ENCODE assay signal across 17 cellular contexts in genomic region chr2:71561441-71562267, GRCh38.
A peak's percentile ranks its signal among the peaks of the same experiment; 100 is the strongest.
DNase-seq lines count a peak whose midpoint lies in the region; TF ChIP-seq lines count a peak whose summit lies in the region.
"Had no signal": no experiment of that assay in that cellular context is flagged by ENCODE, and none has a peak within 500 bp of the region (broad histone marks: within the 10 kb centered on the region; RNA-seq: fewer than 3 reads in every experiment).

No MANE protein-coding gene starts in this region.

- no peak overlapping the region for H3K9ac ChIP-seq in BLaER1
- H3K9ac ChIP-seq in H9 (ENCODE audit: extremely low read depth, insufficient read length, low read length), result no peak overlapping the region

- no peak overlapping the region for H4K8ac ChIP-seq in H9 (replicated peaks; ENCODE audit: insufficient read length, low read depth, low read length)

- H3K36me3 ChIP-seq in BLaER1, result no peaks in the 10 kb centered on the region

- H4K20me1 ChIP-seq in BLaER1 (no peaks in the 10 kb centered on the region), H9 (ENCODE audit: control insufficient read depth, insufficient read depth, insufficient read length) (no peaks in the 10 kb centered on the region)

- H3K23ac ChIP-seq in H9 (ENCODE audit: insufficient read length, low read depth, low read length), result no peak overlapping the region

- no peaks in the 10 kb centered on the region for H3K79me1 ChIP-seq in H9 (ENCODE audit: insufficient read depth, low read depth, low read length, poor library complexity, severe bottlenecking)

- no peaks in the 10 kb centered on the region for H3K79me2 ChIP-seq in H9 (ENCODE audit: insufficient read depth, low read length)

- H3K4me3 ChIP-seq in BLaER1, result no peak overlapping the region
- H3K4me3 ChIP-seq: PC-9 had no signal

- H2BK5ac ChIP-seq in H9 (ENCODE audit: insufficient read length, low read length), result no peak overlapping the region

- H3K9me3 Mint-ChIP-seq in H9 (no peaks in the 10 kb centered on the region), chondrocyte (ENCODE audit: low read depth) (no peaks in the 10 kb centered on the region), mesothelial cell of epicardium (no peaks in the 10 kb centered on the region)
- H3K9me3 Mint-ChIP-seq: CD4-positive, alpha-beta memory T cell had no signal

- H3K4me1 Mint-ChIP-seq in H9 (peaks cover 11 to 22% of the 10 kb centered on the region in 2 experiments; a peak in 3 of 4 replicates), chondrocyte (ENCODE audit: low read depth) (peaks cover 65% of the 10 kb centered on the region), mesothelial cell of epicardium (peaks cover 55% of the 10 kb centered on the region)
- H3K4me1 Mint-ChIP-seq: CD4-positive, alpha-beta memory T cell had no signal

- H3T11ph ChIP-seq in H9 (ENCODE audit: low read length), result no peak overlapping the region

- TF ChIP-seq CTCF in H9 (conservative IDR thresholded peaks at IDR 0.05) (no peak), chondrocyte (IDR thresholded peaks at IDR 0.05) (no peak), mesothelial cell of epicardium (IDR thresholded peaks at IDR 0.05; ENCODE audit: unreplicated experiment) (no peak)

- no peak overlapping the region for H2AK5ac ChIP-seq in H9 (ENCODE audit: insufficient read length, low read length)

- H2BK12ac ChIP-seq in H9 (ENCODE audit: insufficient read length, low read depth, low read length), result no peak overlapping the region

- peaks cover 2% of the 10 kb centered on the region; the same call in 1 of the 2 replicates for H3K27me3 Mint-ChIP-seq in H9 (ENCODE audit: low read depth)
- no peaks in the 10 kb centered on the region for H3K27me3 Mint-ChIP-seq in chondrocyte (ENCODE audit: low read depth)
- H3K27me3 Mint-ChIP-seq in mesothelial cell of epicardium (ENCODE audit: low read depth), result no peaks in the 10 kb centered on the region

- peak overlapping the region in 2 of 3 experiments; percentile 75 to 93; a peak in 2 of 7 replicates for H3K27ac Mint-ChIP-seq in H9
- H3K27ac Mint-ChIP-seq in chondrocyte (ENCODE audit: unreplicated experiment), result no peak overlapping the region
- H3K27ac Mint-ChIP-seq in mesothelial cell of epicardium, result peak overlapping the region; percentile 81
- H3K27ac Mint-ChIP-seq: CD4-positive, alpha-beta memory T cell had no signal

- no peak for DNase-seq in H9
- peak; percentile 68 for DNase-seq in chondrocyte (ENCODE audit: low spot score)
- DNase-seq in mesothelial cell of epicardium (ENCODE audit: low spot score in 2 of 2, unreplicated experiment in 2 of 2), result no peak
- no peak for DNase-seq in NCI-H1105 (lab: John Stamatoyannopoulos, UW)
- no peak for DNase-seq in NCI-H446 treated with DMSO at 0.1 percent for 48 hours (lab: John Stamatoyannopoulos, UW)
- no peak for DNase-seq in NCI-H748 treated with DMSO at 0.1 percent for 48 hours (lab: John Stamatoyannopoulos, UW)
- DNase-seq in HPDE6-E6E7 (ENCODE audit: extremely low spot score), result no peak
- DNase-seq: AML-193; CD4-positive, alpha-beta memory T cell; DND-41; GF-D8; MM.1S; NCI-H2081; NCI-H345; NCI-H69; PC-9 had no signal

- H4K91ac ChIP-seq in H9 (ENCODE audit: insufficient read length, low read depth, low read length), result no peak overlapping the region

- H3K27me3 ChIP-seq in BLaER1 (no peaks in the 10 kb centered on the region), H9 (ENCODE audit: insufficient read depth, low read length) (no peaks in the 10 kb centered on the region)

- H2BK20ac ChIP-seq in H9 (ENCODE audit: low read depth, low read length, poor library complexity, severe bottlenecking), result no peak overlapping the region

- no peak overlapping the region for H3K18ac ChIP-seq in H9 (ENCODE audit: insufficient read length, low read depth, low read length)

- H3K4ac ChIP-seq in H9 (ENCODE audit: low read depth, low read length), result no peak overlapping the region

- H3K9me3 ChIP-seq in BLaER1 (no peaks in the 10 kb centered on the region), H9 (ENCODE audit: control insufficient read depth, low read depth, low read length) (no peaks in the 10 kb centered on the region)

- H2BK15ac ChIP-seq in H9 (ENCODE audit: low read depth, low read length), result no peak overlapping the region

- no peak overlapping the region for H4K5ac ChIP-seq in H9 (ENCODE audit: insufficient read length, low read depth, low read length)

- peak overlapping the region; percentile 45; the same call in 1 of the 2 replicates for H3K27ac ChIP-seq in BLaER1
- no peak overlapping the region for H3K27ac ChIP-seq in H9 (ENCODE audit: insufficient read length, low read depth, low read length)
- H3K27ac ChIP-seq: PC-9 had no signal

- H2BK120ac ChIP-seq in H9 (ENCODE audit: low read depth, low read length, poor library complexity, severe bottlenecking), result no peak overlapping the region

- H3K23me2 ChIP-seq in H9 (ENCODE audit: insufficient read length, low read depth, low read length, poor library complexity, severe bottlenecking), result no peaks in the 10 kb centered on the region

- no peak overlapping the region for H3K14ac ChIP-seq in H9 (ENCODE audit: insufficient read depth, low read length)

- H3K4me2 ChIP-seq in BLaER1 (peak overlapping the region; percentile 84), H9 (ENCODE audit: insufficient read depth, insufficient read length, low read length) (no peak overlapping the region)
- H3K4me2 ChIP-seq: PC-9 had no signal

- no peak overlapping the region for H2AFZ ChIP-seq in H9 (ENCODE audit: low read length)
- H2AFZ ChIP-seq: PC-9 had no signal

- H3K56ac ChIP-seq in H9 (ENCODE audit: insufficient read length, low read depth, low read length), result no peak overlapping the region

- no peak overlapping the region for H3K4me3 Mint-ChIP-seq in H9
- H3K4me3 Mint-ChIP-seq in chondrocyte (ENCODE audit: unreplicated experiment), result no peak overlapping the region
- no peak overlapping the region for H3K4me3 Mint-ChIP-seq in mesothelial cell of epicardium
- H3K4me3 Mint-ChIP-seq: CD4-positive, alpha-beta memory T cell had no signal

- H3K36me3 Mint-ChIP-seq in H9 (ENCODE audit: insufficient read depth in 1 of 3, low read depth in 3 of 3) (peaks cover 0 to under 1% (median 0%) of the 10 kb centered on the region in 3 experiments; a peak in 1 of 7 replicates), chondrocyte (ENCODE audit: low read depth) (peaks cover 12% of the 10 kb centered on the region), mesothelial cell of epicardium (no peaks in the 10 kb centered on the region)
- H3K36me3 Mint-ChIP-seq: CD4-positive, alpha-beta memory T cell had no signal

- H3K4me1 ChIP-seq in BLaER1 (peaks cover 79% of the 10 kb centered on the region), H9 (ENCODE audit: insufficient read depth, low read length) (no peaks in the 10 kb centered on the region)

- no CpG with 5 or more reads among the region's 15 CpGs for WGBS in H9 (ENCODE audit: extremely low coverage, insufficient read length, low lambda C conversion rate)
